ENCODE assay signal across 11 cellular contexts in genomic region chr22:46732041-46732379, GRCh38. TPM values are rescaled to one million over a fixed set of nuclear protein-coding genes. Genes with fewer than 3 reads are reported as not detected.
DNase-seq lines count a peak whose midpoint lies in the region; ATAC-seq, FAIRE-seq and TF ChIP-seq lines count a peak whose summit lies in the region.
"Had no signal": no experiment of that assay in that cellular context is flagged by ENCODE, and none has a peak within 500 bp of the region (broad histone marks: within the 10 kb centered on the region; RNA-seq: fewer than 3 reads in every experiment).

No MANE protein-coding gene starts in this region.

- H3K79me2 ChIP-seq in H1 (ENCODE audit: control insufficient read depth in 1 of 2, insufficient read depth in 2 of 2, low read length in 2 of 2), result peaks cover 0 to 55% of the 10 kb centered on the region in 2 experiments; a peak in 3 of 4 replicates

- no peak overlapping the region for H2BK5ac ChIP-seq in H1 (ENCODE audit: low read depth, low read length)

- H2AFZ ChIP-seq in H1 (ENCODE audit: low read length), result no peak overlapping the region

- POLR2A ChIA-PET in H1 (lab: Charles Lee; ENCODE audit: partially characterized antibody), result interaction anchor here (1.2 to 1.5 kb wide), 2 partner anchors 9 to 27 kb away, joined by 3 read pairs; no protein-coding TSS in a partner anchor

- H3K27me3 ChIP-seq in H1 (replicated peaks in 1 of 4; ENCODE audit: control insufficient read depth in 3 of 4, extremely low read depth in 1 of 4, insufficient read depth in 3 of 4, low read length in 3 of 4) (no peaks in the 10 kb centered on the region), mucosa of rectum (ENCODE audit: control insufficient read depth in 2 of 2, insufficient read depth in 2 of 2, low read length in 2 of 2) (no peaks in the 10 kb centered on the region), upper lobe of left lung (no peaks in the 10 kb centered on the region)

- H4K91ac ChIP-seq in H1 (replicated peaks; ENCODE audit: insufficient read length, low read length), result no peak overlapping the region

- no peak overlapping the region for H3K4ac ChIP-seq in H1 (replicated peaks; ENCODE audit: insufficient read length, low read depth, low read length)

- no peak overlapping the region for H2BK12ac ChIP-seq in H1 (ENCODE audit: low read depth, low read length)

- no peak overlapping the region for H2BK120ac ChIP-seq in H1 (replicated peaks; ENCODE audit: low read depth, low read length)

- no peak overlapping the region for H3K14ac ChIP-seq in H1 (ENCODE audit: insufficient read length)

- no peak overlapping the region for H3K4me3 ChIP-seq in H1 (ENCODE audit: extremely low read depth in 1 of 4, insufficient read depth in 2 of 4, low read depth in 3 of 4, low read length in 4 of 4)
- H3K4me3 ChIP-seq in mucosa of rectum (ENCODE audit: low read length in 2 of 2), result no peak overlapping the region
- no peak overlapping the region for H3K4me3 ChIP-seq in upper lobe of left lung

- intact Hi-C loops in Right ventricle myocardium superior (cut with DNase I), result loop anchor here (10.0 kb wide), 1 partner anchor 47 kb away; no protein-coding TSS in a partner anchor
- intact Hi-C loops in cardiac septum (cut with DNase I), result no loop called here

- H3K56ac ChIP-seq in H1 (replicated peaks; ENCODE audit: insufficient read length, low read depth, low read length), result no peak overlapping the region

- WGBS in H1 (ENCODE audit: extremely low coverage in 1 of 2, insufficient coverage in 1 of 2, insufficient read length in 1 of 2, insufficient replicate concordance in 2 of 2, low coverage in 1 of 2, low lambda C conversion rate in 2 of 2, missing lambda C conversion rate in 1 of 2), 2 experiments, result 88% methylated on average over 7 of the region's 14 CpGs; no CpG with 5 or more reads in 1 of the 2 experiments
- WGBS in upper lobe of left lung, 2 donors, result 91 to 93% methylated on average over 14 of the region's 14 CpGs

- H3K36me3 ChIP-seq in H1 (ENCODE audit: control insufficient read depth in 2 of 4, insufficient read depth in 4 of 4, low read length in 3 of 4) (no peaks in the 10 kb centered on the region), mucosa of rectum (ENCODE audit: control insufficient read depth in 2 of 2, insufficient read depth in 2 of 2, low read length in 2 of 2) (peaks cover 4 to 13% of the 10 kb centered on the region in 2 donors), upper lobe of left lung (peaks cover 0 to 16% (median 5%) of the 10 kb centered on the region in 4 donors)

- no peak overlapping the region for H2AK5ac ChIP-seq in H1 (ENCODE audit: low read depth, low read length)

- TF ChIP-seq EP300 in H1 (IDR thresholded peaks at IDR 0.05; ENCODE audit: borderline replicate concordance in 1 of 2, low read depth in 2 of 2, low read length in 2 of 2) (no peak), upper lobe of left lung (IDR thresholded peaks at IDR 0.05) (no peak)

- H3K27ac ChIP-seq in H1 (ENCODE audit: low read depth, low read length) (no peak overlapping the region), mucosa of rectum (ENCODE audit: low read depth in 2 of 2, low read length in 2 of 2) (peak overlapping the region; percentile 44 to 61), upper lobe of left lung (peak overlapping the region; percentile 17 to 49 (median 26))

- no peak overlapping the region for H2BK15ac ChIP-seq in H1 (ENCODE audit: low read length)

- DNase-seq in Right ventricle myocardium superior, result peak; percentile 40
- DNase-seq in cardiac septum (ENCODE audit: low spot score), result no peak
- no peak for DNase-seq in H1 (ENCODE audit: low read depth in 1 of 2, low spot score in 2 of 2)
- no peak for DNase-seq in upper lobe of left lung
- no peak for DNase-seq in activated CD4-positive, alpha-beta T cell treated with anti-CD3 and anti-CD28 coated beads for 4 hours
- DNase-seq in NOMO-1 treated with DMSO at 0.1 percent for 48 hours (lab: John Stamatoyannopoulos, UW; ENCODE audit: unreplicated experiment), result no peak
- no peak for DNase-seq in stimulated activated CD4-positive, alpha-beta T cell treated with anti-CD3 and anti-CD28 coated beads, Interleukin-1b, Interleukin-23, amount 100 ng/mL, for 48 hours
- DNase-seq: KG1, NCI-H146, NCI-H748 treated with DMSO at 0.1 percent for 48 hours had no signal

- H3K4me1 ChIP-seq in H1 (replicated peaks in 1 of 4; ENCODE audit: control insufficient read depth in 3 of 4, insufficient read depth in 4 of 4, low read length in 3 of 4) (peaks cover 7 to 24% (median 19%) of the 10 kb centered on the region in 4 experiments), mucosa of rectum (ENCODE audit: control insufficient read depth in 2 of 2, insufficient read depth in 2 of 2, low read length in 2 of 2) (peaks cover 46 to 49% of the 10 kb centered on the region in 2 donors), upper lobe of left lung (peaks cover 43 to 57% (median 51%) of the 10 kb centered on the region in 4 donors)

- ATAC-seq in Right ventricle myocardium superior (ENCODE audit: poor library complexity) (peak; percentile 6), upper lobe of left lung (ENCODE audit: low FRiP score in 2 of 2) (no peak)

- TF ChIP-seq POLR2A in H1 (IDR thresholded peaks at IDR 0.05; ENCODE audit: control extremely low read depth in 1 of 2, low read depth in 2 of 2, low read length in 2 of 2) (no peak), upper lobe of left lung (IDR thresholded peaks at IDR 0.05) (no peak)

- TF ChIP-seq CTCF in H1 (IDR thresholded peaks at IDR 0.05; ENCODE audit: control extremely low read depth in 1 of 3, insufficient read depth in 1 of 3, low read depth in 1 of 3, low read length in 3 of 3) (no peak), upper lobe of left lung (IDR thresholded peaks at IDR 0.05) (no peak)

- no peak overlapping the region for H4K5ac ChIP-seq in H1 (ENCODE audit: insufficient read length, low read depth, low read length)

- H3K4me2 ChIP-seq in H1 (ENCODE audit: insufficient read depth in 1 of 2, low read depth in 2 of 2, low read length in 2 of 2), result peak overlapping the region; percentile 13 to 40; a peak in 2 of 4 replicates

- H3K9ac ChIP-seq in H1 (replicated peaks in 1 of 4; ENCODE audit: extremely low read depth in 1 of 4, low read depth in 3 of 4, low read length in 3 of 4) (no peak overlapping the region), mucosa of rectum (ENCODE audit: low read depth in 1 of 2, low read length in 2 of 2) (peak overlapping the region in 1 of 2 donors; percentile 52)

- H3K23ac ChIP-seq in H1 (ENCODE audit: insufficient read length), result no peak overlapping the region

- no peak overlapping the region; the same call in 1 of the 2 replicates for H3K18ac ChIP-seq in H1 (ENCODE audit: extremely low read depth, low read length)

- FAIRE-seq in H1 (lab: Jason Lieb, UNC), result no peak

- no peak overlapping the region; the same call in 1 of the 2 replicates for H4K8ac ChIP-seq in H1 (ENCODE audit: extremely low read depth, insufficient read depth, low read length)

- TF ChIP-seq RAD21 in H1 (IDR thresholded peaks at IDR 0.05 in 1 of 2, conservative IDR thresholded peaks at IDR 0.05 in 1 of 2; ENCODE audit: low read depth in 2 of 2, low read length in 2 of 2), result no peak

- 0 out of 2 replicates have a peak overlapping the region, but pooled peaks have one; percentile 32 for H2BK20ac ChIP-seq in H1 (ENCODE audit: low read length)

- H3K23me2 ChIP-seq in H1 (ENCODE audit: low read depth, low read length), result no peaks in the 10 kb centered on the region

- no peaks in the 10 kb centered on the region for H3K9me3 ChIP-seq in H1 (ENCODE audit: insufficient read depth in 2 of 2, low read depth in 1 of 2, low read length in 1 of 2)
- no peaks in the 10 kb centered on the region for H3K9me3 ChIP-seq in mucosa of rectum (ENCODE audit: control insufficient read depth in 2 of 2, low read length in 2 of 2)
- H3K9me3 ChIP-seq in upper lobe of left lung, result no peaks in the 10 kb centered on the region

- H4K20me1 ChIP-seq in H1 (replicated peaks in 1 of 2; ENCODE audit: control insufficient read depth in 1 of 2, insufficient read depth in 2 of 2, low read length in 2 of 2), result peaks cover 0 to 41% of the 10 kb centered on the region in 2 experiments

- CTCF ChIA-PET in H1 (lab: Charles Lee; ENCODE audit: partially characterized antibody), result interaction anchor here (1.1 to 1.7 kb wide), 2 partner anchors 67 to 96 kb away, joined by 3 to 4 read pairs; no protein-coding TSS in a partner anchor

- H3K79me1 ChIP-seq in H1 (ENCODE audit: low read depth, low read length), result peaks cover 15% of the 10 kb centered on the region

TF ChIP-seq in H1, 55 proteins besides CTCF, POLR2A, EP300 and RAD21 (continues in another document):
- TF ChIP-seq, protein P1, sequence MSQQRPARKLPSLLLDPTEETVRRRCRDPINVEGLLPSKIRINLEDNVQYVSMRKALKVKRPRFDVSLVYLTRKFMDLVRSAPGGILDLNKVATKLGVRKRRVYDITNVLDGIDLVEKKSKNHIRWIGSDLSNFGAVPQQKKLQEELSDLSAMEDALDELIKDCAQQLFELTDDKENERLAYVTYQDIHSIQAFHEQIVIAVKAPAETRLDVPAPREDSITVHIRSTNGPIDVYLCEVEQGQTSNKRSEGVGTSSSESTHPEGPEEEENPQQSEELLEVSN (IDR thresholded peaks at IDR 0.05), result no peak
- TF ChIP-seq SIN3A (conservative IDR thresholded peaks at IDR 0.05 in 1 of 2, IDR thresholded peaks at IDR 0.05 in 1 of 2; ENCODE audit: low read depth in 1 of 2, low read length in 2 of 2), result no peak

RNA-seq across cellular contexts. Expression of gene CERK, which starts 6.0 kb away (rescaled TPM):
- total RNA-seq in Right ventricle myocardium superior (69.0 TPM), cardiac septum (60.0 TPM), upper lobe of left lung (10 to 100 TPM; 26.9 to 55.5 (median 32.7) TPM)
- 59.0 TPM in 2 replicates for total RNA-seq in H1 (2021; fragmentation: NEBNext Ultra II Directional; extraction: Animal tissue kit (Norgen Biotek cat#: 25700))
- 26.6 and 31.5 TPM in 2 replicates for polyA plus RNA-seq in H1 (2011; rRNA removed)
- polyA plus RNA-seq in H1 (2011; cell fraction: cytosol; rRNA removed), result 37.5 TPM
- 33.7 TPM for polyA plus RNA-seq in H1 (2011; cell fraction: nucleus; rRNA removed)
- polyA plus RNA-seq in H1 (2012, experiment 1 of 2), result 36.8 to 41.7 TPM (median 38.9 TPM) in 4 replicates
- 32.8 TPM for polyA plus RNA-seq in H1 (2012, experiment 2 of 2)
- polyA plus RNA-seq in H1 (2013, experiment 1 of 2), result 27.6 TPM
- 28.7 TPM for polyA plus RNA-seq in H1 (2013, experiment 2 of 2)
- polyA minus RNA-seq in H1 (2011; rRNA and poly(A)+ RNA removed), result 55.9 and 58.7 TPM in 2 replicates
- polyA minus RNA-seq in H1 (2011; cell fraction: cytosol; rRNA and poly(A)+ RNA removed), result 36.6 TPM
- 26.0 TPM for polyA minus RNA-seq in H1 (2011; cell fraction: nucleus; rRNA and poly(A)+ RNA removed)

RNA-seq across cellular contexts. Expression of gene TBC1D22A, which starts 30.4 kb away (rescaled TPM):
- total RNA-seq in Right ventricle myocardium superior (14.0 TPM), cardiac septum (20.1 TPM), upper lobe of left lung (10 to 100 TPM; 27.1 to 48.2 (median 35.3) TPM)
- total RNA-seq in H1 (2021; fragmentation: NEBNext Ultra II Directional; extraction: Animal tissue kit (Norgen Biotek cat#: 25700)), result 18.4 and 19.0 TPM in 2 replicates
- polyA plus RNA-seq in H1 (2011; rRNA removed), result 11.9 and 14.0 TPM in 2 replicates
- polyA plus RNA-seq in H1 (2011; cell fraction: cytosol; rRNA removed), result 11.3 TPM
- 11.6 TPM for polyA plus RNA-seq in H1 (2011; cell fraction: nucleus; rRNA removed)
- polyA plus RNA-seq in H1 (2012, experiment 1 of 2), result 11.4 to 14.8 TPM (median 13.5 TPM) in 4 replicates
- 14.1 TPM for polyA plus RNA-seq in H1 (2012, experiment 2 of 2)
- 9.6 TPM for polyA plus RNA-seq in H1 (2013, experiment 1 of 2)
- polyA plus RNA-seq in H1 (2013, experiment 2 of 2), result 9.5 TPM
- polyA minus RNA-seq in H1 (2011; rRNA and poly(A)+ RNA removed), result 10.9 and 12.5 TPM in 2 replicates
- polyA minus RNA-seq in H1 (2011; cell fraction: cytosol; rRNA and poly(A)+ RNA removed), result 11.4 TPM
- 19.0 TPM for polyA minus RNA-seq in H1 (2011; cell fraction: nucleus; rRNA and poly(A)+ RNA removed)
